9 cellular contexts compared by ENCODE assay signal in genomic region chr10:60963441-60964256, GRCh38. TPM values are rescaled to one million over a fixed set of nuclear protein-coding genes. Genes with fewer than 3 reads are reported as not detected.
DNase-seq lines count a peak whose midpoint lies in the region; ATAC-seq and TF ChIP-seq lines count a peak whose summit lies in the region.
"Had no signal": no experiment of that assay in that cellular context is flagged by ENCODE, and none has a peak within 500 bp of the region (broad histone marks: within the 10 kb centered on the region; RNA-seq: fewer than 3 reads in every experiment).

No MANE protein-coding gene starts in this region.

- H3K27ac Mint-ChIP-seq in WTC11, result no peak overlapping the region
- H3K27ac Mint-ChIP-seq: stimulated activated memory B cell treated with anti-CD40 and anti-IgM and Interleukin-4, amounts not matched to agents 10 μg/mL and 1 μg/mL and 100 μg/mL, for 72 hours had no signal

- peak overlapping the region; percentile 62 for H3K4me2 ChIP-seq in HCT116 (ENCODE audit: low read length)

- intact Hi-C loops in HCT116 (cut with micrococcal nuclease) (loop anchor here (2.0 to 10.0 kb wide), 2 partner anchors 147 to 529 kb away; no protein-coding TSS in a partner anchor), transverse colon (cut with DNase I; ENCODE audit: low total_unique reads) (loop anchor here (2.0 kb wide), 1 partner anchor 147 kb away; no protein-coding TSS in a partner anchor), colonic mucosa (cut with DNase I) (loop anchor here (2.0 to 5.0 kb wide), 3 partner anchors 81 to 319 kb away; no protein-coding TSS in a partner anchor)

- H3K9me3 ChIP-seq in HCT116 (ENCODE audit: control insufficient read depth in 1 of 2, insufficient read depth in 1 of 2, low read depth in 1 of 2, low read length in 2 of 2), result no peaks in the 10 kb centered on the region
- no peaks in the 10 kb centered on the region for H3K9me3 ChIP-seq in transverse colon
- no peaks in the 10 kb centered on the region for H3K9me3 ChIP-seq in colonic mucosa

- no peaks in the 10 kb centered on the region for H4K20me1 ChIP-seq in HCT116 (ENCODE audit: insufficient read depth)

- H3K27ac ChIP-seq in HCT116 (ENCODE audit: low read depth, low read length), result no peak overlapping the region
- H3K27ac ChIP-seq in transverse colon, result peak overlapping the region; percentile 31 to 64 (median 46)
- H3K27ac ChIP-seq in colonic mucosa, result no peak overlapping the region

- TF ChIP-seq EP300 in transverse colon (IDR thresholded peaks at IDR 0.05; ENCODE audit: low read depth), result no peak

- POLR2A ChIA-PET in HCT116 (lab: Charles Lee) (no interaction called here), WTC11 (lab: Charles Lee) (no interaction called here)

- H3K4me1 Mint-ChIP-seq in WTC11, result peaks cover 26% of the 10 kb centered on the region

- H3K36me3 ChIP-seq in HCT116 (ENCODE audit: control insufficient read depth in 1 of 2, insufficient read depth in 2 of 2, low read length in 2 of 2), result no peaks in the 10 kb centered on the region
- no peaks in the 10 kb centered on the region for H3K36me3 ChIP-seq in transverse colon
- no peaks in the 10 kb centered on the region for H3K36me3 ChIP-seq in colonic mucosa

- no peaks in the 10 kb centered on the region for H3K36me3 Mint-ChIP-seq in WTC11
- H3K36me3 Mint-ChIP-seq: stimulated activated memory B cell treated with anti-CD40 and anti-IgM and Interleukin-4, amounts not matched to agents 10 μg/mL and 1 μg/mL and 100 μg/mL, for 72 hours had no signal

- H2AFZ ChIP-seq in HCT116 (ENCODE audit: low read depth, low read length, poor library complexity, severe bottlenecking), result peak overlapping the region; percentile 98

- TF ChIP-seq RAD21 in HCT116 (IDR thresholded peaks at IDR 0.05; ENCODE audit: low read depth), result no peak

- TF ChIP-seq POLR2A in HCT116 (IDR thresholded peaks at IDR 0.05; ENCODE audit: borderline replicate concordance, extremely low read depth, insufficient read depth, insufficient read length) (no peak), transverse colon (IDR thresholded peaks at IDR 0.05) (no peak)

- no peak overlapping the region for H3K4me3 Mint-ChIP-seq in WTC11
- H3K4me3 Mint-ChIP-seq: stimulated activated memory B cell treated with anti-CD40 and anti-IgM and Interleukin-4, amounts not matched to agents 10 μg/mL and 1 μg/mL and 100 μg/mL, for 72 hours had no signal

- TF ChIP-seq CTCF in HCT116 (IDR thresholded peaks at IDR 0.05 in 2 of 3, conservative IDR thresholded peaks at IDR 0.05 in 1 of 3; ENCODE audit: borderline replicate concordance in 1 of 3, insufficient read depth in 1 of 3, low read depth in 2 of 3, low read length in 2 of 3), result no peak
- TF ChIP-seq CTCF in WTC11 (IDR thresholded peaks at IDR 0.05), result no peak
- no peak for TF ChIP-seq CTCF in fibroblast of villous mesenchyme (IDR thresholded peaks at IDR 0.05; ENCODE audit: insufficient read depth, low read depth, low read length)
- no peak for TF ChIP-seq CTCF in transverse colon (IDR thresholded peaks at IDR 0.05)
- TF ChIP-seq CTCF in colonic mucosa (IDR thresholded peaks at IDR 0.05), result no peak

- RAD21 ChIA-PET in HCT116 (lab: Charles Lee; ENCODE audit: low non-redundant PET in 1 of 2, low total read pairs in 2 of 2, uncharacterized antibody in 2 of 2, unreplicated experiment in 2 of 2), result interaction anchor here in 1 of 2 experiments (0.9 kb wide), 1 partner anchor 320 kb away, joined by 3 read pairs; no protein-coding TSS in a partner anchor

- H3K79me2 ChIP-seq in HCT116 (ENCODE audit: insufficient read depth, low read length), result no peaks in the 10 kb centered on the region

- no peaks in the 10 kb centered on the region for H3K27me3 ChIP-seq in HCT116 (ENCODE audit: insufficient read depth, low read length)
- H3K27me3 ChIP-seq in transverse colon, result no peaks in the 10 kb centered on the region
- no peaks in the 10 kb centered on the region for H3K27me3 ChIP-seq in colonic mucosa

- CTCF ChIA-PET in HCT116 (lab: Charles Lee), result interaction anchor here (0.8 to 1.7 kb wide), 5 partner anchors 11 to 147 kb away, joined by 3 to 12 read pairs (median 7); no protein-coding TSS in a partner anchor
- CTCF ChIA-PET in WTC11 (lab: Charles Lee), result interaction anchor here (1.4 kb wide), 1 partner anchor 144 kb away, joined by 13 read pairs; no protein-coding TSS in a partner anchor

- 17 to 25% methylated on average over 4 of the region's 4 CpGs for WGBS in transverse colon (ENCODE audit: low coverage in 1 of 2), 2 donors

- H3K9me3 Mint-ChIP-seq in WTC11, result no peaks in the 10 kb centered on the region
- H3K9me3 Mint-ChIP-seq: stimulated activated memory B cell treated with anti-CD40 and anti-IgM and Interleukin-4, amounts not matched to agents 10 μg/mL and 1 μg/mL and 100 μg/mL, for 72 hours had no signal

- H3K27me3 Mint-ChIP-seq in WTC11 (ENCODE audit: low read depth), result no peaks in the 10 kb centered on the region

- H3K9ac ChIP-seq in HCT116 (ENCODE audit: low read length) (no peak overlapping the region), colonic mucosa (ENCODE audit: low read depth in 2 of 2, low read length in 2 of 2) (no peak overlapping the region)

- no peak for DNase-seq in HCT116 (ENCODE audit: low read depth, low spot score)
- no peak for DNase-seq in WTC11 (ENCODE audit: low spot score)
- peak; percentile 63 for DNase-seq in fibroblast of villous mesenchyme (ENCODE audit: low read depth)
- DNase-seq in transverse colon, result no peak
- no peak for DNase-seq in stimulated activated CD8-positive, alpha-beta memory T cell treated with anti-CD3 and anti-CD28 coated beads, Interleukin-4, amount 100 ng/mL, for 48 hours
- no peak for DNase-seq in colonic mucosa
- no peak for DNase-seq in activated effector memory CD4-positive, alpha-beta T cell treated with Interleukin-2 at 50 U/mL for 16 hours
- DNase-seq: GF-D8 had no signal

- peaks cover 0 to 24% of the 10 kb centered on the region in 2 experiments; a peak in 3 of 4 replicates for H3K4me1 ChIP-seq in HCT116 (ENCODE audit: control insufficient read depth in 1 of 2, insufficient read depth in 2 of 2, low read length in 2 of 2)
- H3K4me1 ChIP-seq in transverse colon, result peaks cover 0 to 14% (median 1%) of the 10 kb centered on the region in 4 donors
- H3K4me1 ChIP-seq in colonic mucosa, result no peaks in the 10 kb centered on the region

- no peak overlapping the region for H3K4me3 ChIP-seq in HCT116 (replicated peaks in 1 of 2; ENCODE audit: low read depth in 1 of 2, low read length in 2 of 2)
- H3K4me3 ChIP-seq in fibroblast of villous mesenchyme (ENCODE audit: low read depth, low read length), result no peak overlapping the region
- H3K4me3 ChIP-seq in transverse colon, result no peak overlapping the region
- H3K4me3 ChIP-seq in colonic mucosa, result no peak overlapping the region

- H3K9me2 ChIP-seq in HCT116 (ENCODE audit: insufficient read depth), result no peaks in the 10 kb centered on the region

- ATAC-seq in HCT116 (peak; percentile 20; the same call in 1 of the 2 replicates), WTC11 (peak; percentile 16; the same call in 1 of the 2 replicates)
- ATAC-seq: stimulated activated memory B cell treated with anti-CD40 and anti-IgM and Interleukin-4, amounts not matched to agents 10 μg/mL and 1 μg/mL and 100 μg/mL, for 72 hours had no signal

- in situ Hi-C loops in transverse colon (cut with MboI; ENCODE audit: low pct_ligation_motif_present in 1 of 4, low pct_unique_long_range_greater_than_20kb in 1 of 4, low sequenced_read_pairs in 3 of 4), result loop anchor here in 3 of 4 donors (5.0 to 10.0 kb wide), 4 partner anchors 79 to 151 kb away; no protein-coding TSS in a partner anchor

- no TSS peak for BruUV-seq in HCT116 (replicated peaks; lab: Mats Ljungman, UMichigan)

TF ChIP-seq in HCT116, 20 proteins besides CTCF, POLR2A, EP300 and RAD21 (continues in another document):
- TF ChIP-seq ATF3 (IDR thresholded peaks at IDR 0.05) (no peak), CEBPB (IDR thresholded peaks at IDR 0.05; ENCODE audit: low read depth) (no peak), EZH2phosphoT487 (IDR thresholded peaks at IDR 0.05; ENCODE audit: borderline replicate concordance) (no peak), JUND (IDR thresholded peaks at IDR 0.05) (no peak)

TF ChIP-seq in WTC11, 78 proteins besides CTCF, POLR2A, EP300 and RAD21:
- TF ChIP-seq ELF4 (CRISPR knock-in tag; IDR thresholded peaks at IDR 0.05; ENCODE audit: low read depth) (no peak), ESRRA (CRISPR knock-in tag; IDR thresholded peaks at IDR 0.05; ENCODE audit: borderline replicate concordance) (no peak), EMX1 (CRISPR knock-in tag; IDR thresholded peaks at IDR 0.05) (no peak)

RNA-seq across cellular contexts. Expression of gene RHOBTB1, which starts 19.7 kb away (rescaled TPM):
- total RNA-seq in HCT116 (2021; ENCODE audit: unreplicated experiment) (1.6 TPM), WTC11 (2021) (6.9 to 8.3 TPM (median 7.3 TPM) in 3 replicates), fibroblast of villous mesenchyme (26.8 and 42.2 TPM in 2 replicates), transverse colon (10 to 100 TPM in 1 of 4 donors, 1 to 10 TPM in 3; 4.0 to 13.1 (median 9.0) TPM), colonic mucosa (1 to 10 TPM; 2.5 to 4.9 TPM)
- 1.1 and 1.9 TPM in 2 replicates for polyA plus RNA-seq in HCT116 (2012)

Comparison
In these comparisons a context has a peak if more than half of its experiments do, and no peak if none do; other contexts are left out.
1. H3K27ac ChIP-seq: peak in transverse colon (4 of 4); none in HCT116 (single experiment) and colonic mucosa (single experiment).